Comparison of ENCODE assay signal across 1 cellular context in genomic region chr11:61019818-61020405, GRCh38.
TF ChIP-seq lines count a peak whose summit lies in the region.

No MANE protein-coding gene starts in this region.

TF ChIP-seq in HepG2, 621 proteins besides CTCF, POLR2A, EP300 and RAD21 (continued from another document):
- TF ChIP-seq ZNF24 (IDR thresholded peaks at IDR 0.05): no peak
